Comparison of ENCODE assay signal across 15 cellular contexts in genomic region chr19:31639306-31639705, GRCh38.
DNase-seq lines count a peak whose midpoint lies in the region; ATAC-seq, FAIRE-seq and TF ChIP-seq lines count a peak whose summit lies in the region.
"Had no signal": no experiment of that assay in that cellular context is flagged by ENCODE, and none has a peak within 500 bp of the region (broad histone marks: within the 10 kb centered on the region; RNA-seq: fewer than 3 reads in every experiment).

No MANE protein-coding gene starts in this region.

- H3K36me3 ChIP-seq in MG63: no peaks in the 10 kb centered on the region
- H3K36me3 ChIP-seq in astrocyte (ENCODE audit: insufficient read depth, low read length): no peaks in the 10 kb centered on the region
- H3K36me3 ChIP-seq in mesenchymal stem cell (ENCODE audit: control insufficient read depth in 1 of 2, insufficient read depth in 2 of 2, low read depth in 1 of 2, low read length in 2 of 2): no peaks in the 10 kb centered on the region

- H3K4me3 Mint-ChIP-seq in astrocyte (ENCODE audit: unreplicated experiment): no peak overlapping the region
- H3K4me3 Mint-ChIP-seq: CD14-positive monocyte, HFFc6 had no signal

- H3K4me2 ChIP-seq in astrocyte (ENCODE audit: low read length): no peak overlapping the region
- no peak overlapping the region for H3K4me2 ChIP-seq in mesenchymal stem cell (ENCODE audit: low read length, poor library complexity, severe bottlenecking)
- H3K4me2 ChIP-seq: A549 had no signal

- H3K4ac ChIP-seq in mesenchymal stem cell (ENCODE audit: low read depth in 1 of 2, low read length in 2 of 2): no peak overlapping the region

- H3K18ac ChIP-seq in mesenchymal stem cell (ENCODE audit: low read depth in 1 of 2, low read length in 2 of 2): no peak overlapping the region

- H3K9me3 ChIP-seq in MG63 (no peaks in the 10 kb centered on the region), astrocyte (ENCODE audit: insufficient read depth, low read depth, low read length) (no peaks in the 10 kb centered on the region), mesenchymal stem cell (ENCODE audit: control insufficient read depth, low read length) (peaks cover under 1% of the 10 kb centered on the region)

- H3K27ac ChIP-seq in astrocyte (ENCODE audit: low read depth, low read length) (no peak overlapping the region), mesenchymal stem cell (ENCODE audit: low read length, poor library complexity, severe bottlenecking) (no peak overlapping the region)
- H3K27ac ChIP-seq: A549 had no signal

- no peak overlapping the region for H2AK5ac ChIP-seq in mesenchymal stem cell (ENCODE audit: low read length, severe bottlenecking)

- peaks cover 1% of the 10 kb centered on the region for H3K4me1 Mint-ChIP-seq in astrocyte (ENCODE audit: low read depth, unreplicated experiment)
- H3K4me1 Mint-ChIP-seq: CD14-positive monocyte had no signal

- H4K20me1 ChIP-seq in astrocyte (ENCODE audit: insufficient read depth, low read length): no peaks in the 10 kb centered on the region

- TF ChIP-seq CTCF in astrocyte (IDR thresholded peaks at IDR 0.05; ENCODE audit: insufficient read depth, low read depth, low read length): no peak

- no peak overlapping the region for H2BK120ac ChIP-seq in mesenchymal stem cell (ENCODE audit: low read depth, low read length)

- no peak overlapping the region for H3K4me3 ChIP-seq in MG63
- no peak overlapping the region for H3K4me3 ChIP-seq in astrocyte (ENCODE audit: insufficient read depth, low read depth, low read length)
- H3K4me3 ChIP-seq in mesenchymal stem cell (ENCODE audit: insufficient read depth in 1 of 2, low read depth in 1 of 2, low read length in 2 of 2): no peak overlapping the region
- H3K4me3 ChIP-seq: A549 had no signal

- no peaks in the 10 kb centered on the region for H3K79me1 ChIP-seq in mesenchymal stem cell (replicated peaks; ENCODE audit: low read length, poor library complexity, severe bottlenecking)

- no peak for FAIRE-seq in astrocyte (lab: Jason Lieb, UNC)
- FAIRE-seq: A549, H54 had no signal

- H2AFZ ChIP-seq in astrocyte (ENCODE audit: low read depth, low read length) (no peak overlapping the region), mesenchymal stem cell (ENCODE audit: low read depth, low read length) (no peak overlapping the region)

- no peaks in the 10 kb centered on the region for H3K27me3 ChIP-seq in MG63
- no peaks in the 10 kb centered on the region for H3K27me3 ChIP-seq in astrocyte (ENCODE audit: insufficient read depth, low read length)
- H3K27me3 ChIP-seq in mesenchymal stem cell (ENCODE audit: control insufficient read depth in 1 of 2, insufficient read depth in 1 of 2, low read length in 2 of 2): peaks cover 0 to 6% of the 10 kb centered on the region in 2 experiments

- H3K36me3 Mint-ChIP-seq in astrocyte (ENCODE audit: low read depth, unreplicated experiment): no peaks in the 10 kb centered on the region
- H3K36me3 Mint-ChIP-seq: CD14-positive monocyte had no signal

- ATAC-seq in HG03565 (IDR thresholded peaks at IDR 0.05; ENCODE audit: unreplicated experiment): no peak
- ATAC-seq: A549 had no signal

- H3K27me3 Mint-ChIP-seq in astrocyte (ENCODE audit: low read depth, unreplicated experiment): peaks cover 18% of the 10 kb centered on the region

- WGBS in mesenchymal stem cell: 43% methylated on average over 1 of the region's 1 CpG

- in situ Hi-C loops in Caki2 (cut with HindIII; ENCODE audit: low pct_unique_long_range_greater_than_20kb, low sequenced_read_pairs): no loop called here

- H3K23ac ChIP-seq in mesenchymal stem cell (ENCODE audit: low read length in 2 of 2): no peak overlapping the region

- peak; percentile 7 for DNase-seq in Caki2 (ENCODE audit: low read depth)
- DNase-seq in MG63: peak; percentile 23
- DNase-seq in astrocyte (ENCODE audit: low read depth): peak; percentile 27
- peak; percentile 37 for DNase-seq in mesenchymal stem cell
- DNase-seq in activated CD4-positive, alpha-beta T cell treated with anti-CD3 and anti-CD28 coated beads for 1 hour: no peak
- no peak for DNase-seq in mucosa of gallbladder (ENCODE audit: low spot score)
- DNase-seq: EL, HFFc6, NCI-H1417, NCI-H187 treated with DMSO at 0.1 percent for 48 hours, NCI-H446 had no signal

- H3K9ac ChIP-seq in astrocyte (ENCODE audit: low read length) (no peak overlapping the region), mesenchymal stem cell (ENCODE audit: low read length) (no peak overlapping the region)

- no peak overlapping the region for H4K91ac ChIP-seq in mesenchymal stem cell (ENCODE audit: low read length)

- H3K4me1 ChIP-seq in astrocyte (ENCODE audit: insufficient read depth, low read length) (no peaks in the 10 kb centered on the region), mesenchymal stem cell (ENCODE audit: control insufficient read depth, insufficient read depth, low read depth, low read length) (no peaks in the 10 kb centered on the region)
- H3K4me1 ChIP-seq: A549 had no signal

- no peak overlapping the region for H3K27ac Mint-ChIP-seq in astrocyte (ENCODE audit: unreplicated experiment)
- H3K27ac Mint-ChIP-seq: CD14-positive monocyte, HFFc6 had no signal

- no peak overlapping the region for H4K8ac ChIP-seq in mesenchymal stem cell (ENCODE audit: low read length)

- H2BK5ac ChIP-seq in mesenchymal stem cell (ENCODE audit: low read depth, low read length, poor library complexity, severe bottlenecking): no peak overlapping the region

- H2BK15ac ChIP-seq in mesenchymal stem cell (ENCODE audit: low read depth, poor library complexity, severe bottlenecking): no peak overlapping the region

- H3K14ac ChIP-seq in mesenchymal stem cell (ENCODE audit: low read length in 2 of 2): no peak overlapping the region

- H3K9me3 Mint-ChIP-seq in astrocyte (ENCODE audit: unreplicated experiment): peaks cover 3% of the 10 kb centered on the region

- no peaks in the 10 kb centered on the region for H3K79me2 ChIP-seq in astrocyte (ENCODE audit: insufficient read depth, low read length)

- H2BK12ac ChIP-seq in mesenchymal stem cell (ENCODE audit: low read length in 2 of 2): no peak overlapping the region

Comparison
In these comparisons a context has a peak if more than half of its experiments do, and no peak if none do; other contexts are left out.
1. DNase-seq: peak in Caki2 (single experiment), MG63 (single experiment), astrocyte (single experiment) and mesenchymal stem cell (single experiment); none in activated CD4-positive, alpha-beta T cell treated with anti-CD3 and anti-CD28 coated beads for 1 hour (single experiment) and mucosa of gallbladder (single experiment).